19 cellular contexts compared by ENCODE assay signal in the genomic region with DNA sequence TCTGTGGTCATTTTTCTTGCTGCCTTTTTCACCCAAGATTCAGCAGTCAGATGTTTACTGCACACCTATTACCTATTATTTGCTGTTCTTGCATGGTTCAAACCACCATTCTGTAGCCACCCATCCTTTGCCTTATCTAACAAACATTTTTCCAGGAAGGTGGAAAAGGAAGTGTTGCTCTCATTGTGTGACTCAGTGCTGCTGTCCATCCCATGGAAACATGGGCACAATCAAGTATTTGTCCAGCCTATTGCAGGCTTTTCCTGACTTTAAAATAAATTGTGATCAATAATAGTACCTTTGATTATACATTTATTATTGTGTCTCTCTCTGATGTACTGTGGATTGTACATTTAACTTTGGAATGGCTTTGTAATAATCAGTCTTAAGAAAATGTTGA. TPM values are rescaled to one million over a fixed set of nuclear protein-coding genes. Genes with fewer than 3 reads are reported as not detected.
DNase-seq lines count a peak whose midpoint lies in the region; ATAC-seq, FAIRE-seq and TF ChIP-seq lines count a peak whose summit lies in the region.
"Had no signal": no experiment of that assay in that cellular context is flagged by ENCODE, and none has a peak within 500 bp of the region (broad histone marks: within the 10 kb centered on the region; RNA-seq: fewer than 3 reads in every experiment).

No MANE protein-coding gene starts in this region.

- TF ChIP-seq RAD21 in GM12878 (IDR thresholded peaks at IDR 0.05; ENCODE audit: insufficient read depth, low read depth, low read length), result no peak

- TSS peak; percentile 47 for BruUV-seq in GM12878 (replicated peaks; lab: Mats Ljungman, UMichigan)

- no peaks in the 10 kb centered on the region for H3K27me3 Mint-ChIP-seq in activated T-cell treated with anti-CD3 and anti-CD28 coated beads, Interleukin-2, amount 50 U/mL, for 72 hours (ENCODE audit: low read depth)
- no peaks in the 10 kb centered on the region for H3K27me3 Mint-ChIP-seq in activated T-cell treated with anti-CD3 and anti-CD28 coated beads, Interleukin-2, amount 50 U/mL, for 4 hours (ENCODE audit: low read depth)
- H3K27me3 Mint-ChIP-seq: CD4-positive, alpha-beta memory T cell had no signal

- POLR2A ChIA-PET in GM12878 (lab: Charles Lee), result no interaction called here

- no peak overlapping the region for H3K27ac ChIP-seq in GM12878 (ENCODE audit: control insufficient read depth, insufficient read depth)
- H3K27ac ChIP-seq: BLaER1, KMS-11, SJCRH30 had no signal

- no peak for TF ChIP-seq EP300 in GM12878 (IDR thresholded peaks at IDR 0.05; ENCODE audit: borderline replicate concordance in 1 of 2, control insufficient read depth in 1 of 2, low read depth in 2 of 2, low read length in 2 of 2)

- H4K20me1 ChIP-seq in GM12878 (ENCODE audit: control insufficient read depth, insufficient read depth), result no peaks in the 10 kb centered on the region

- intact Hi-C loops in GM12878 (cut with micrococcal nuclease; ENCODE audit: unreplicated experiment), result no loop called here

- no peak overlapping the region for H3K4me2 ChIP-seq in GM12878 (ENCODE audit: control insufficient read depth, insufficient read depth)
- H3K4me2 ChIP-seq: BLaER1, KMS-11 had no signal

- peaks cover 5 to 35% of the 10 kb centered on the region in 2 donors for H3K36me3 Mint-ChIP-seq in activated T-cell treated with anti-CD3 and anti-CD28 coated beads, Interleukin-2, amount 50 U/mL, for 72 hours (ENCODE audit: insufficient read depth in 2 of 2)
- peaks cover 49% of the 10 kb centered on the region for H3K36me3 Mint-ChIP-seq in activated T-cell treated with anti-CD3 and anti-CD28 coated beads, Interleukin-2, amount 50 U/mL, for 4 hours (ENCODE audit: insufficient read depth)

- H3K79me2 ChIP-seq in GM12878 (ENCODE audit: control insufficient read depth, insufficient read depth, low read length), result no peaks in the 10 kb centered on the region

- no peaks in the 10 kb centered on the region for H3K4me1 Mint-ChIP-seq in activated T-cell treated with anti-CD3 and anti-CD28 coated beads, Interleukin-2, amount 50 U/mL, for 72 hours (ENCODE audit: low read depth)
- peaks cover 2% of the 10 kb centered on the region for H3K4me1 Mint-ChIP-seq in activated T-cell treated with anti-CD3 and anti-CD28 coated beads, Interleukin-2, amount 50 U/mL, for 4 hours (ENCODE audit: low read depth)

- FAIRE-seq in D721Med (lab: Jason Lieb, UNC), result peak; percentile 44
- no peak for FAIRE-seq in GM12878 (lab: Jason Lieb, UNC)
- FAIRE-seq: A204.1, GM12892, GM18507, H1 had no signal

- RAD21 ChIA-PET in GM12878 (lab: Charles Lee; ENCODE audit: unreplicated experiment), result no interaction called here

- H3K36me3 ChIP-seq in GM12878 (ENCODE audit: control insufficient read depth in 2 of 2, insufficient read depth in 2 of 2, low read length in 1 of 2), result peaks cover 3 to 31% of the 10 kb centered on the region in 2 experiments

- CTCF ChIA-PET in GM12878 (lab: Yijun Ruan, JAX), result no interaction called here

- H3K27me3 ChIP-seq in GM12878 (replicated peaks in 1 of 2; ENCODE audit: control insufficient read depth in 2 of 2, insufficient read depth in 2 of 2, low read length in 1 of 2), result no peaks in the 10 kb centered on the region
- H3K27me3 ChIP-seq: BLaER1, SJCRH30 had no signal

- in situ Hi-C loops in GM12878 (cut with MboI), result no loop called here

- H3K4me3 ChIP-seq in GM12878, result no peak overlapping the region
- H3K4me3 ChIP-seq: BLaER1, SJCRH30 had no signal

- no peak for TF ChIP-seq POLR2A in GM12878 (IDR thresholded peaks at IDR 0.05; ENCODE audit: low read depth, low read length)

- no peaks in the 10 kb centered on the region for H3K9me3 Mint-ChIP-seq in activated T-cell treated with anti-CD3 and anti-CD28 coated beads, Interleukin-2, amount 50 U/mL, for 72 hours
- H3K9me3 Mint-ChIP-seq in activated T-cell treated with anti-CD3 and anti-CD28 coated beads, Interleukin-2, amount 50 U/mL, for 4 hours, result no peaks in the 10 kb centered on the region
- H3K9me3 Mint-ChIP-seq: CD4-positive, alpha-beta memory T cell; HFFc6 had no signal

- no peak overlapping the region for H3K9ac ChIP-seq in GM12878 (ENCODE audit: control insufficient read depth, insufficient read depth, low read length)
- H3K9ac ChIP-seq: BLaER1, KMS-11 had no signal

- SMC1A ChIA-PET in GM12878 (lab: Charles Lee; ENCODE audit: uncharacterized antibody, unreplicated experiment), result no interaction called here

- H2AFZ ChIP-seq in GM12878 (ENCODE audit: control insufficient read depth, low read depth, low read length), result no peak overlapping the region

- ATAC-seq in activated T-cell treated with anti-CD3 and anti-CD28 coated beads, Interleukin-2, amount 50 U/mL, for 72 hours (replicated peaks in 1 of 2), result no peak
- no peak for ATAC-seq in activated T-cell treated with anti-CD3 and anti-CD28 coated beads, Interleukin-2, amount 50 U/mL, for 4 hours
- ATAC-seq in GM12878, result no peak
- ATAC-seq in GM18520 (IDR thresholded peaks at IDR 0.05; ENCODE audit: unreplicated experiment), result no peak
- ATAC-seq in omental fat pad (ENCODE audit: low FRiP score), result no peak

- no peak for DNase-seq in activated T-cell treated with anti-CD3 and anti-CD28 coated beads, Interleukin-2, amount 50 U/mL, for 72 hours
- DNase-seq in activated T-cell treated with anti-CD3 and anti-CD28 coated beads, Interleukin-2, amount 50 U/mL, for 4 hours, result no peak
- DNase-seq in D721Med (ENCODE audit: insufficient read length, low spot score), result no peak
- no peak for DNase-seq in GM12878 (ENCODE audit: low read depth, low spot score)
- peak; percentile 9 for DNase-seq in glomerular endothelial cell (ENCODE audit: extremely low read depth, low read depth, low spot score)
- DNase-seq in omental fat pad (ENCODE audit: low spot score), result no peak
- no peak for DNase-seq in NCI-H1694 (lab: John Stamatoyannopoulos, UW)
- DNase-seq: CD4-positive, alpha-beta memory T cell; HFFc6; NCI-H1417; NCI-H2081; SJCRH30 had no signal

- TF ChIP-seq CTCF in D721Med (IDR thresholded peaks at IDR 0.05; ENCODE audit: insufficient read depth, missing control alignments) (no peak), GM12878 (IDR thresholded peaks at IDR 0.05 in 2 of 3, conservative IDR thresholded peaks at IDR 0.05 in 1 of 3; ENCODE audit: control insufficient read depth in 2 of 3, extremely low read depth in 1 of 3, insufficient read depth in 1 of 3, low read depth in 3 of 3, low read length in 3 of 3) (no peak), omental fat pad (IDR thresholded peaks at IDR 0.05) (no peak)

- no peaks in the 10 kb centered on the region for H3K4me1 ChIP-seq in GM12878 (ENCODE audit: control insufficient read depth, insufficient read depth, low read length)
- H3K4me1 ChIP-seq: SJCRH30 had no signal

- no peaks in the 10 kb centered on the region for H3K9me3 ChIP-seq in GM12878 (replicated peaks; ENCODE audit: control insufficient read depth, insufficient read depth, low read length)
- H3K9me3 ChIP-seq: BLaER1, SJCRH30 had no signal

- H3K4me3 Mint-ChIP-seq in activated T-cell treated with anti-CD3 and anti-CD28 coated beads, Interleukin-2, amount 50 U/mL, for 72 hours, result no peak overlapping the region
- no peak overlapping the region for H3K4me3 Mint-ChIP-seq in activated T-cell treated with anti-CD3 and anti-CD28 coated beads, Interleukin-2, amount 50 U/mL, for 4 hours
- H3K4me3 Mint-ChIP-seq: CD4-positive, alpha-beta memory T cell; HFFc6 had no signal

- H3K27ac Mint-ChIP-seq in activated T-cell treated with anti-CD3 and anti-CD28 coated beads, Interleukin-2, amount 50 U/mL, for 72 hours, result peak overlapping the region; percentile 46
- H3K27ac Mint-ChIP-seq: HFFc6 had no signal

RNA-seq across cellular contexts. Expression of a gene that starts 53.2 kb away (rescaled TPM):
- total RNA-seq in activated T-cell treated with anti-CD3 and anti-CD28 coated beads, Interleukin-2, amount 50 U/mL, for 72 hours, result 10 to 100 TPM; 65.1 to 80.4 TPM
- 100 to 1,000 TPM; 109 to 118 (median 115) TPM for total RNA-seq in activated T-cell treated with anti-CD3 and anti-CD28 coated beads, Interleukin-2, amount 50 U/mL, for 4 hours
- 37.7 and 45.3 TPM in 2 replicates for total RNA-seq in GM12878 (2013; cell fraction: nucleolus; rRNA removed)
- total RNA-seq in GM12878 (2014; rRNA removed) (14.3 and 16.7 TPM in 2 replicates), GM12878 (2014; rRNA removed; fragmentation: Illumina TruSeq; extraction: Trizol) (16.8 and 17.2 TPM in 2 replicates), GM12878 (2021) (57.0 and 64.1 TPM in 2 replicates), glomerular endothelial cell (37.2 and 65.2 TPM in 2 replicates), omental fat pad (10 to 100 TPM; 31.4 to 57.5 (median 39.5) TPM)
- polyA plus RNA-seq in GM12878 (2011; ENCODE audit: low read depth), result 17.8 TPM
- polyA plus RNA-seq in GM12878 (2011; rRNA removed) (29.3 and 40.0 TPM in 2 replicates), GM12878 (2014; fragmentation: Illumina TruSeq; extraction: Trizol) (70.7 and 93.2 TPM in 2 replicates), GM12878 (2014; fragmentation: Nextera tagmentation; extraction: Ambion mirVana) (10 to 100 TPM; 20.3 to 30.0 TPM), GM12878 (2014; rRNA removed) (19.2 and 21.4 TPM in 2 replicates), GM12878 (2016; fragmentation: Nextera tagmentation; extraction: Ambion mirVana) (100 to 1,000 TPM; 122 to 127 TPM)
- 9.4 and 12.9 TPM in 2 replicates for polyA plus RNA-seq in GM12878 (2011; cell fraction: cytosol; rRNA removed)
- 15.2 and 20.5 TPM in 2 replicates for polyA plus RNA-seq in GM12878 (2011; cell fraction: nucleus; rRNA removed)
- 25.4 and 36.6 TPM in 2 replicates for polyA plus RNA-seq in GM12878 (2012)
- 9.3 and 15.1 TPM in 2 replicates for polyA minus RNA-seq in GM12878 (2011; rRNA and poly(A)+ RNA removed)
- 16.3 and 21.8 TPM in 2 replicates for polyA minus RNA-seq in GM12878 (2011; cell fraction: cytosol; rRNA and poly(A)+ RNA removed)
- 7.4 and 12.3 TPM in 2 replicates for polyA minus RNA-seq in GM12878 (2011; cell fraction: nucleus; rRNA and poly(A)+ RNA removed)

RNA-seq across cellular contexts. Expression of a gene that starts 56.3 kb away (rescaled TPM):
- 100 to 1,000 TPM in 1 of 2 donors, 10 to 100 TPM in 1; 76.6 to 111 TPM for total RNA-seq in activated T-cell treated with anti-CD3 and anti-CD28 coated beads, Interleukin-2, amount 50 U/mL, for 72 hours
- total RNA-seq in activated T-cell treated with anti-CD3 and anti-CD28 coated beads, Interleukin-2, amount 50 U/mL, for 4 hours, result 10 to 100 TPM; 51.5 to 54.6 (median 51.6) TPM
- total RNA-seq in GM12878 (2013; cell fraction: nucleolus; rRNA removed), result 595 and 614 TPM in 2 replicates
- total RNA-seq in GM12878 (2014; rRNA removed), result 45.7 and 53.8 TPM in 2 replicates
- total RNA-seq in GM12878 (2014; rRNA removed; fragmentation: Illumina TruSeq; extraction: Trizol), result 62.4 and 66.3 TPM in 2 replicates
- total RNA-seq in GM12878 (2021), result 28.4 and 32.8 TPM in 2 replicates
- 19.7 TPM for polyA plus RNA-seq in GM12878 (2011; ENCODE audit: low read depth)
- 99.8 and 158 TPM in 2 replicates for polyA plus RNA-seq in GM12878 (2011; rRNA removed)
- polyA plus RNA-seq in GM12878 (2011; cell fraction: cytosol; rRNA removed), result 14.2 and 16.1 TPM in 2 replicates
- 162 and 172 TPM in 2 replicates for polyA plus RNA-seq in GM12878 (2011; cell fraction: nucleus; rRNA removed)
- polyA plus RNA-seq in GM12878 (2012), result 32.8 and 33.9 TPM in 2 replicates
- polyA plus RNA-seq in GM12878 (2014; fragmentation: Illumina TruSeq; extraction: Trizol), result 57.0 and 63.7 TPM in 2 replicates
- 10 to 100 TPM; 35.5 to 38.5 TPM for polyA plus RNA-seq in GM12878 (2014; fragmentation: Nextera tagmentation; extraction: Ambion mirVana)
- polyA plus RNA-seq in GM12878 (2014; rRNA removed), result 36.1 and 47.8 TPM in 2 replicates
- 10 to 100 TPM; 50.2 to 54.2 TPM for polyA plus RNA-seq in GM12878 (2016; fragmentation: Nextera tagmentation; extraction: Ambion mirVana)
- 54.7 and 70.8 TPM in 2 replicates for polyA minus RNA-seq in GM12878 (2011; rRNA and poly(A)+ RNA removed)
- 11.8 and 12.4 TPM in 2 replicates for polyA minus RNA-seq in GM12878 (2011; cell fraction: cytosol; rRNA and poly(A)+ RNA removed)
- polyA minus RNA-seq in GM12878 (2011; cell fraction: nucleus; rRNA and poly(A)+ RNA removed), result 90.9 and 134 TPM in 2 replicates
- 34.1 and 39.4 TPM in 2 replicates for total RNA-seq in glomerular endothelial cell
- 10 to 100 TPM; 33.0 to 60.6 (median 45.9) TPM for total RNA-seq in omental fat pad
